ENCODE assay signal across 9 cellular contexts in the genomic region with DNA sequence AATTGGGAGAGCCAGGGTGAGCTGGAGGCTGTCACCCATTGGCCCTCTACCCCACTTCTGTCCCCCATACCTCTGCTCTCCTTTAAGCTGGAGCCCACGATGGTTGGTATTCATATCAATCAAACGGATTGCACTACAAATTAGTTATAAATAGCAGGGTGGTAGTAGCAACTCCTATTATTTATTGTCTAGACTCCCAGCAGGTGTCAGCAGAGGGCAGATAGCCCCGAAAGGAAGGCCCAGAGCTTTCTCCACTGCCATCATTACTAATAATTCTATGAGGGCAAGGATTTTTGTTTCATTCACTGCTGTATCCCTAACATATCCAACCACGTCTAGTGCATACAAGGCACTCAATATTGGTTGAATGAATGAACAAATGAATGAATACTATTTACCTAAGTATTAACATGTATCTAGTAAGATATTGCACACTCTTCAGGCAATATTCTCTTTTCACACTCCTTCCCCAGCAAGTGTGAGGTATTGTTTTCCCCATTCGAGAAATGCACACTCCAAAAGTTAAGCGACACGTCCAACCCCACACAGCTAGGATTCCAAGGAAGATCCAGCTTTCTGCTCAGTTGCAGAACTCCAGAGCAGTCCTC. TPM values are rescaled to one million over a fixed set of nuclear protein-coding genes. Genes with fewer than 3 reads are reported as not detected.
A peak's percentile ranks its signal among the peaks of the same experiment; 100 is the strongest.
DNase-seq lines count a peak whose midpoint lies in the region; ATAC-seq, FAIRE-seq and TF ChIP-seq lines count a peak whose summit lies in the region.
"Had no signal": no experiment of that assay in that cellular context is flagged by ENCODE, and none has a peak within 500 bp of the region (broad histone marks: within the 10 kb centered on the region; RNA-seq: fewer than 3 reads in every experiment).

No MANE protein-coding gene starts in this region.

- TF ChIP-seq EP300 in SK-N-SH (IDR thresholded peaks at IDR 0.05; ENCODE audit: borderline replicate concordance in 1 of 2, low read depth in 1 of 2, low read length in 1 of 2) (no peak), sigmoid colon (IDR thresholded peaks at IDR 0.05) (no peak)

- H3K36me3 ChIP-seq in BJ (ENCODE audit: control insufficient read depth, insufficient read depth, low read length), result no peaks in the 10 kb centered on the region
- no peaks in the 10 kb centered on the region for H3K36me3 ChIP-seq in SK-N-SH (replicated peaks in 1 of 2; ENCODE audit: control insufficient read depth in 1 of 2, insufficient read depth in 2 of 2, low read length in 1 of 2)
- H3K36me3 ChIP-seq in esophagus squamous epithelium, result no peaks in the 10 kb centered on the region
- H3K36me3 ChIP-seq in sigmoid colon, result no peaks in the 10 kb centered on the region

- H3K4me3 ChIP-seq in BJ (ENCODE audit: low read depth, low read length) (no peak overlapping the region), SK-N-SH (ENCODE audit: low read depth in 2 of 2, low read length in 1 of 2) (no peak overlapping the region), esophagus squamous epithelium (no peak overlapping the region), sigmoid colon (no peak overlapping the region)

- no peak overlapping the region for H3K4me2 ChIP-seq in SK-N-SH

- no peaks in the 10 kb centered on the region for H3K9me2 ChIP-seq in SK-N-SH

- TF ChIP-seq CTCF in BJ (IDR thresholded peaks at IDR 0.05; ENCODE audit: insufficient read depth, low read depth, low read length) (peak; percentile 71), SK-N-SH (IDR thresholded peaks at IDR 0.05) (peak; percentile 67), esophagus squamous epithelium (IDR thresholded peaks at IDR 0.05) (peak in 5 of 6 experiments; percentile 46 to 71 (median 68)), sigmoid colon (IDR thresholded peaks at IDR 0.05) (peak; percentile 34 to 62 (median 50))

- no peaks in the 10 kb centered on the region for H3K9me3 ChIP-seq in SK-N-SH
- no peaks in the 10 kb centered on the region for H3K9me3 ChIP-seq in esophagus squamous epithelium
- no peaks in the 10 kb centered on the region for H3K9me3 ChIP-seq in sigmoid colon

- no peak for TF ChIP-seq POLR2A in esophagus squamous epithelium (IDR thresholded peaks at IDR 0.05)
- TF ChIP-seq POLR2A in sigmoid colon (IDR thresholded peaks at IDR 0.05), result no peak

- peak; percentile 92 for TF ChIP-seq RAD21 in SK-N-SH (IDR thresholded peaks at IDR 0.05; ENCODE audit: low read length)

- H3F3A ChIP-seq in SK-N-SH (replicated peaks; ENCODE audit: insufficient read depth), result no peaks in the 10 kb centered on the region

- POLR2A ChIA-PET in BJ (lab: Charles Lee) (no interaction called here), SK-N-SH (lab: Yijun Ruan, JAX) (interaction anchor here (1.0 to 1.1 kb wide), 2 partner anchors 35 to 42 kb away, joined by 3 to 4 read pairs; a partner anchor contains a TSS)

- no peak for ATAC-seq in HG02840 (IDR thresholded peaks at IDR 0.05; ENCODE audit: low FRiP score, unreplicated experiment)
- ATAC-seq in GM18867 (IDR thresholded peaks at IDR 0.05; ENCODE audit: unreplicated experiment), result no peak
- no peak for ATAC-seq in HG02981 (IDR thresholded peaks at IDR 0.05; ENCODE audit: unreplicated experiment)

- DNase-seq in BJ (ENCODE audit: low read depth) (no peak), GM18507 (ENCODE audit: extremely low spot score, insufficient read length, low read depth) (peak; percentile 18), SK-N-SH (peak; percentile 81), esophagus squamous epithelium (lab: John Stamatoyannopoulos, UW) (no peak), sigmoid colon (no peak)

- intact Hi-C loops in esophagus squamous epithelium (cut with DNase I) (no loop called here), sigmoid colon (cut with DNase I) (no loop called here)

- H3K79me2 ChIP-seq in SK-N-SH (ENCODE audit: insufficient read depth), result no peaks in the 10 kb centered on the region

- H3K9ac ChIP-seq in SK-N-SH, result no peak overlapping the region

- peaks cover 0 to 15% of the 10 kb centered on the region in 2 experiments; a peak in 1 of 4 replicates for H3K4me1 ChIP-seq in SK-N-SH (ENCODE audit: control insufficient read depth in 1 of 2, insufficient read depth in 2 of 2, low read depth in 1 of 2, low read length in 1 of 2)
- H3K4me1 ChIP-seq in esophagus squamous epithelium, result peaks cover 5 to 20% (median 14%) of the 10 kb centered on the region in 3 donors
- peaks cover 0 to 39% (median 24%) of the 10 kb centered on the region in 4 donors for H3K4me1 ChIP-seq in sigmoid colon

- FAIRE-seq in GM18507 (lab: Jason Lieb, UNC), result no peak

- H3K27me3 ChIP-seq in BJ (ENCODE audit: control insufficient read depth, insufficient read depth, low read length) (peaks cover 15% of the 10 kb centered on the region), SK-N-SH (ENCODE audit: insufficient read depth) (no peaks in the 10 kb centered on the region), esophagus squamous epithelium (no peaks in the 10 kb centered on the region), sigmoid colon (no peaks in the 10 kb centered on the region)

- CTCF ChIA-PET in BJ (lab: Yijun Ruan, JAX) (interaction anchor here (1.0 to 14.9 kb wide), 13 partner anchors 9 to 179 kb away, joined by 3 to 425 read pairs (median 12); a partner anchor contains a TSS), SK-N-SH (lab: Yijun Ruan, JAX) (interaction anchor here (0.6 to 31.2 kb wide), 17 partner anchors 10 to 620 kb away, joined by 3 to 809 read pairs (median 7); a partner anchor contains a TSS)

- no peaks in the 10 kb centered on the region for H4K20me1 ChIP-seq in SK-N-SH (ENCODE audit: insufficient read depth)

- H3K27ac ChIP-seq in SK-N-SH (ENCODE audit: low read depth in 2 of 2, low read length in 1 of 2), result no peak overlapping the region
- no peak overlapping the region for H3K27ac ChIP-seq in esophagus squamous epithelium
- H3K27ac ChIP-seq in sigmoid colon, result no peak overlapping the region

- WGBS in SK-N-SH (ENCODE audit: low lambda C conversion rate), result 14% methylated on average over 7 of the region's 7 CpGs
- WGBS in esophagus squamous epithelium, 2 donors, result 29 to 45% methylated on average over 7 of the region's 7 CpGs
- WGBS in sigmoid colon, 2 donors, result 50 to 59% methylated on average over 7 of the region's 7 CpGs

- H2AFZ ChIP-seq in SK-N-SH (ENCODE audit: low read depth), result no peak overlapping the region

TF ChIP-seq in SK-N-SH, 30 proteins besides CTCF, POLR2A, EP300 and RAD21:
- TF ChIP-seq, protein P1, sequence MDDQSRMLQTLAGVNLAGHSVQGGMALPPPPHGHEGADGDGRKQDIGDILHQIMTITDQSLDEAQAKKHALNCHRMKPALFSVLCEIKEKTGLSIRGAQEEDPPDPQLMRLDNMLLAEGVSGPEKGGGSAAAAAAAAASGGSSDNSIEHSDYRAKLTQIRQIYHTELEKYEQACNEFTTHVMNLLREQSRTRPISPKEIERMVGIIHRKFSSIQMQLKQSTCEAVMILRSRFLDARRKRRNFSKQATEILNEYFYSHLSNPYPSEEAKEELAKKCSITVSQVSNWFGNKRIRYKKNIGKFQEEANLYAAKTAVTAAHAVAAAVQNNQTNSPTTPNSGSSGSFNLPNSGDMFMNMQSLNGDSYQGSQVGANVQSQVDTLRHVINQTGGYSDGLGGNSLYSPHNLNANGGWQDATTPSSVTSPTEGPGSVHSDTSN (IDR thresholded peaks at IDR 0.05), result no peak
- TF ChIP-seq SMC3 (IDR thresholded peaks at IDR 0.05; ENCODE audit: low read depth, low read length) (peak; percentile 96), NRF1 (IDR thresholded peaks at IDR 0.05; ENCODE audit: low read depth, low read length) (0 out of 2 replicates have a peak, but pooled peaks have one; percentile 3), MXI1 (IDR thresholded peaks at IDR 0.05; ENCODE audit: low read depth, low read length) (no peak)

RNA-seq across cellular contexts. Expression of a gene that starts 6.3 kb away (rescaled TPM):
- polyA plus RNA-seq in BJ (2011; rRNA removed) (not detected in 2 replicates), SK-N-SH (2012; rRNA removed) (0.05 TPM in 1 of 2 replicates, not detected in the other), sigmoid colon (under 1 TPM in 1 of 3 donors, not detected in 2; 0.07 TPM)
- not detected in 2 replicates for polyA minus RNA-seq in BJ (2011; rRNA and poly(A)+ RNA removed)
- polyA plus RNA-seq in SK-N-SH (2012; cell fraction: cytosol; rRNA removed), result 0.03 and 0.04 TPM in 2 replicates
- not detected in 2 replicates for polyA plus RNA-seq in SK-N-SH (2012; cell fraction: nucleus; rRNA removed)
- total RNA-seq in esophagus squamous epithelium (not detected), sigmoid colon (not detected)
- polyA plus RNA-seq: IgD-negative memory B cell had no signal

RNA-seq across cellular contexts. Expression of a gene that starts 14.0 kb away (rescaled TPM):
- not detected in 2 replicates for polyA plus RNA-seq in BJ (2011; rRNA removed)
- not detected in 2 replicates for polyA minus RNA-seq in BJ (2011; rRNA and poly(A)+ RNA removed)
- polyA plus RNA-seq in SK-N-SH (2012; rRNA removed), result 0.02 TPM in 1 of 2 replicates, not detected in the other
- 0.01 TPM in 2 replicates for polyA plus RNA-seq in SK-N-SH (2012; cell fraction: cytosol; rRNA removed)
- polyA plus RNA-seq in SK-N-SH (2012; cell fraction: nucleus; rRNA removed), result 0.08 and 0.10 TPM in 2 replicates
- not detected for total RNA-seq in esophagus squamous epithelium
- not detected for total RNA-seq in sigmoid colon
- polyA plus RNA-seq in sigmoid colon, result under 1 TPM in 1 of 3 donors, not detected in 2; 0.06 TPM
- polyA plus RNA-seq: IgD-negative memory B cell had no signal

RNA-seq across cellular contexts. Expression of a gene that starts 28.4 kb away (rescaled TPM):
- 0.15 and 0.28 TPM in 2 replicates for polyA plus RNA-seq in BJ (2011; rRNA removed)
- not detected in 2 replicates for polyA minus RNA-seq in BJ (2011; rRNA and poly(A)+ RNA removed)
- polyA plus RNA-seq in SK-N-SH (2012; rRNA removed), result 0.23 and 0.33 TPM in 2 replicates
- 0.30 and 0.52 TPM in 2 replicates for polyA plus RNA-seq in SK-N-SH (2012; cell fraction: cytosol; rRNA removed)
- polyA plus RNA-seq in SK-N-SH (2012; cell fraction: nucleus; rRNA removed), result 0.32 and 0.40 TPM in 2 replicates
- 10 to 100 TPM; 29.1 to 61.0 (median 35.2) TPM for total RNA-seq in esophagus squamous epithelium
- total RNA-seq in sigmoid colon, result 10 to 100 TPM; 15.8 to 60.8 (median 40.5) TPM
- polyA plus RNA-seq in sigmoid colon, result 10 to 100 TPM; 24.0 to 52.9 (median 30.3) TPM

RNA-seq across cellular contexts. Expression of a gene that starts 35.6 kb away (rescaled TPM):
- polyA plus RNA-seq in BJ (2011; rRNA removed) (3.2 and 4.5 TPM in 2 replicates), SK-N-SH (2012; rRNA removed) (4.2 and 4.3 TPM in 2 replicates), sigmoid colon (1 to 10 TPM in 1 of 3 donors, under 1 TPM in 1, not detected in 1; 0.60 to 1.8 TPM)
- polyA minus RNA-seq in BJ (2011; rRNA and poly(A)+ RNA removed), result 4.1 and 8.4 TPM in 2 replicates
- 2.2 and 3.8 TPM in 2 replicates for polyA plus RNA-seq in SK-N-SH (2012; cell fraction: cytosol; rRNA removed)
- 6.4 and 8.3 TPM in 2 replicates for polyA plus RNA-seq in SK-N-SH (2012; cell fraction: nucleus; rRNA removed)
- total RNA-seq in esophagus squamous epithelium (1 to 10 TPM in 2 of 4 donors, under 1 TPM in 2; 0.34 to 1.5 (median 0.89) TPM), sigmoid colon (1 to 10 TPM; 3.6 to 5.5 (median 3.8) TPM)
- polyA plus RNA-seq: IgD-negative memory B cell had no signal

RNA-seq across cellular contexts. Expression of a gene that starts 42.3 kb away (rescaled TPM):
- polyA plus RNA-seq in BJ (2011; rRNA removed) (27.4 and 49.6 TPM in 2 replicates), SK-N-SH (2012; rRNA removed) (67.5 and 78.0 TPM in 2 replicates), sigmoid colon (100 to 1,000 TPM in 1 of 3 donors, 10 to 100 TPM in 2; 55.9 to 147 (median 58.7) TPM)
- 28.7 and 35.9 TPM in 2 replicates for polyA minus RNA-seq in BJ (2011; rRNA and poly(A)+ RNA removed)
- 117 and 139 TPM in 2 replicates for polyA plus RNA-seq in SK-N-SH (2012; cell fraction: cytosol; rRNA removed)
- 43.9 and 71.3 TPM in 2 replicates for polyA plus RNA-seq in SK-N-SH (2012; cell fraction: nucleus; rRNA removed)
- total RNA-seq in esophagus squamous epithelium (100 to 1,000 TPM in 1 of 4 donors, 10 to 100 TPM in 3; 48.7 to 111 (median 66.7) TPM), sigmoid colon (10 to 100 TPM; 58.1 to 85.9 (median 71.3) TPM)

Comparison
In these comparisons a context has a peak if more than half of its experiments do, and no peak if none do; other contexts are left out.
1. DNase-seq: peak in GM18507 (single experiment) and SK-N-SH (single experiment); none in BJ (single experiment), esophagus squamous epithelium (single experiment) and sigmoid colon (single experiment).
2. RNA of a gene that starts 28.4 kb away (polyA plus RNA-seq): 24.0 to 52.9 TPM in sigmoid colon; 0.23 to 0.52 TPM in SK-N-SH and 0.15 to 0.28 TPM in BJ; every median in the first group is over 10 times any median in the second.
3. Peak in every context shown above with its lines, with median percentiles within 50 percentile points of each other: CTCF ChIP-seq.